ENCODE assay signal across 17 cellular contexts in genomic region chr12:109591041-109591440, GRCh38. TPM values are rescaled to one million over a fixed set of nuclear protein-coding genes. Genes with fewer than 3 reads are reported as not detected.
DNase-seq lines count a peak whose midpoint lies in the region; ATAC-seq and TF ChIP-seq lines count a peak whose summit lies in the region.
"Had no signal": no experiment of that assay in that cellular context is flagged by ENCODE, and none has a peak within 500 bp of the region (broad histone marks: within the 10 kb centered on the region; RNA-seq: fewer than 3 reads in every experiment).

No MANE protein-coding gene starts in this region.

- H3K4me3 Mint-ChIP-seq in naive thymus-derived CD4-positive, alpha-beta T cell = no peak overlapping the region
- H3K4me3 Mint-ChIP-seq: CD8-positive, alpha-beta T cell; GM23338 had no signal

- H3K36me3 ChIP-seq in BE2C = no peaks in the 10 kb centered on the region; the same call in none of the 2 replicates
- H3K36me3 ChIP-seq in WERI-Rb-1 = peaks cover 85% of the 10 kb centered on the region
- peaks cover 3% of the 10 kb centered on the region for H3K36me3 ChIP-seq in osteoblast (ENCODE audit: insufficient read depth, low read length)
- H3K36me3 ChIP-seq in naive thymus-derived CD4-positive, alpha-beta T cell (ENCODE audit: control insufficient read depth in 2 of 3, insufficient read depth in 3 of 3, low read length in 3 of 3) = peaks cover 0 to 56% (median 7%) of the 10 kb centered on the region in 3 experiments

- H3K79me2 ChIP-seq in osteoblast (ENCODE audit: insufficient read depth, low read length) = no peaks in the 10 kb centered on the region

- H3K9me3 ChIP-seq in BE2C (no peaks in the 10 kb centered on the region), WERI-Rb-1 (ENCODE audit: severe bottlenecking) (no peaks in the 10 kb centered on the region), osteoblast (ENCODE audit: low read depth, low read length) (no peaks in the 10 kb centered on the region)
- H3K9me3 ChIP-seq in naive thymus-derived CD4-positive, alpha-beta T cell (ENCODE audit: control insufficient read depth in 2 of 3, low read length in 3 of 3) = no peaks in the 10 kb centered on the region
- H3K9me3 ChIP-seq: BLaER1 treated with 17β-estradiol and CSF1 and Interleukin-3, amounts not matched to agents 10 nM and 100 nM had no signal

- H3K27me3 ChIP-seq in BE2C (no peaks in the 10 kb centered on the region), WERI-Rb-1 (ENCODE audit: insufficient read depth, low read depth, severe bottlenecking) (no peaks in the 10 kb centered on the region), osteoblast (ENCODE audit: insufficient read depth, low read length) (no peaks in the 10 kb centered on the region)
- H3K27me3 ChIP-seq in naive thymus-derived CD4-positive, alpha-beta T cell (ENCODE audit: control insufficient read depth in 2 of 2, insufficient read depth in 2 of 2, low read length in 2 of 2) = no peaks in the 10 kb centered on the region
- H3K27me3 ChIP-seq: BLaER1 treated with 17β-estradiol and CSF1 and Interleukin-3, amounts not matched to agents 10 nM and 100 nM had no signal

- H3K27ac ChIP-seq in RWPE1 = peak overlapping the region; percentile 7; the same call in 1 of the 2 replicates
- peak overlapping the region; percentile 95 for H3K27ac ChIP-seq in WERI-Rb-1
- no peak overlapping the region for H3K27ac ChIP-seq in osteoblast (ENCODE audit: low read depth, low read length)
- H3K27ac ChIP-seq in naive thymus-derived CD4-positive, alpha-beta T cell (ENCODE audit: low read depth, low read length) = no peak overlapping the region
- H3K27ac ChIP-seq: BLaER1 treated with 17β-estradiol and CSF1 and Interleukin-3, amounts not matched to agents 10 nM and 100 nM had no signal

- H3K4me1 ChIP-seq in BE2C (peaks cover 9% of the 10 kb centered on the region), osteoblast (ENCODE audit: insufficient read depth, low read length) (no peaks in the 10 kb centered on the region)
- peaks cover 5% of the 10 kb centered on the region in 2 donors for H3K4me1 ChIP-seq in naive thymus-derived CD4-positive, alpha-beta T cell (ENCODE audit: control insufficient read depth in 2 of 2, insufficient read depth in 2 of 2, low read length in 2 of 2)

- H3K27me3 Mint-ChIP-seq in naive thymus-derived CD4-positive, alpha-beta T cell = no peaks in the 10 kb centered on the region

- no peak for TF ChIP-seq CTCF in BE2C (IDR thresholded peaks at IDR 0.05; ENCODE audit: low read depth, low read length)
- no peak for TF ChIP-seq CTCF in RWPE1 (conservative IDR thresholded peaks at IDR 0.05; ENCODE audit: low read depth)
- no peak for TF ChIP-seq CTCF in WERI-Rb-1 (IDR thresholded peaks at IDR 0.05; ENCODE audit: low read depth, low read length)
- no peak for TF ChIP-seq CTCF in osteoblast (IDR thresholded peaks at IDR 0.05; ENCODE audit: extremely low read depth, low read depth, low read length)

- CTCF ChIA-PET in RWPE1 (lab: Yijun Ruan, JAX) = interaction anchor here (1.0 to 1.4 kb wide), 2 partner anchors 8 to 254 kb away, joined by 3 read pairs; no protein-coding TSS in a partner anchor
- CTCF ChIA-PET in naive thymus-derived CD4-positive, alpha-beta T cell (lab: Charles Lee) = no interaction called here

- H3K9me3 Mint-ChIP-seq in naive thymus-derived CD4-positive, alpha-beta T cell = no peaks in the 10 kb centered on the region
- H3K9me3 Mint-ChIP-seq: CD8-positive, alpha-beta T cell; GM23338 had no signal

- peaks cover 8 to 22% (median 17%) of the 10 kb centered on the region in 7 donors for H3K4me1 Mint-ChIP-seq in naive thymus-derived CD4-positive, alpha-beta T cell
- H3K4me1 Mint-ChIP-seq: GM23338 had no signal

- H3K4me3 ChIP-seq in BE2C (ENCODE audit: low read depth, low read length) (no peak overlapping the region), WERI-Rb-1 (ENCODE audit: low read depth, low read length) (no peak overlapping the region), osteoblast (ENCODE audit: insufficient read depth, low read length) (no peak overlapping the region)
- no peak overlapping the region for H3K4me3 ChIP-seq in naive thymus-derived CD4-positive, alpha-beta T cell (ENCODE audit: low read length)
- H3K4me3 ChIP-seq: BLaER1 treated with 17β-estradiol and CSF1 and Interleukin-3, amounts not matched to agents 10 nM and 100 nM; GM23338 had no signal

- no peaks in the 10 kb centered on the region for H4K20me1 ChIP-seq in osteoblast (ENCODE audit: insufficient read depth, low read length)

- no peak overlapping the region for H2AFZ ChIP-seq in osteoblast (ENCODE audit: low read length)
- H2AFZ ChIP-seq: GM23338 had no signal

- DNase-seq in BE2C = peak; percentile 57
- DNase-seq in RWPE1 (ENCODE audit: low spot score) = no peak
- no peak for DNase-seq in WERI-Rb-1
- peak; percentile 30 for DNase-seq in osteoblast (ENCODE audit: insufficient read length, low spot score, missing footprints)
- DNase-seq in pons (ENCODE audit: low spot score) = no peak
- DNase-seq in KG1 (lab: John Stamatoyannopoulos, UW) = no peak
- no peak for DNase-seq in HK-2 (ENCODE audit: unreplicated experiment)
- DNase-seq in naive thymus-derived CD4-positive, alpha-beta T cell = no peak
- DNase-seq: 8988T; CD8-positive, alpha-beta T cell; COR-L47; DMS 273 treated with DMSO at 0.1 percent for 48 hours; DMS53; HCEC 1CT; IMR-90 had no signal

- intact Hi-C loops in naive thymus-derived CD4-positive, alpha-beta T cell (cut with micrococcal nuclease) = no loop called here

- ATAC-seq in naive thymus-derived CD4-positive, alpha-beta T cell = no peak
- ATAC-seq: CD8-positive, alpha-beta T cell; GM23338 had no signal

- peak overlapping the region in 1 of 9 donors; percentile 77 for H3K27ac Mint-ChIP-seq in naive thymus-derived CD4-positive, alpha-beta T cell
- H3K27ac Mint-ChIP-seq: CD8-positive, alpha-beta T cell; GM23338 had no signal

- POLR2A ChIA-PET in RWPE1 (lab: Yijun Ruan, JAX; ENCODE audit: low non-redundant PET) = no interaction called here
- POLR2A ChIA-PET in naive thymus-derived CD4-positive, alpha-beta T cell (lab: Charles Lee) = no interaction called here

- H3K36me3 Mint-ChIP-seq in naive thymus-derived CD4-positive, alpha-beta T cell = peaks cover 0 to 31% (median 4%) of the 10 kb centered on the region in 5 donors

- no peak overlapping the region for H3K4me2 ChIP-seq in osteoblast (ENCODE audit: insufficient read depth, low read length)
- H3K4me2 ChIP-seq: BLaER1 treated with 17β-estradiol and CSF1 and Interleukin-3, amounts not matched to agents 10 nM and 100 nM; GM23338 had no signal

RNA-seq across cellular contexts. Expression of gene MVK, which starts 17.4 kb away (rescaled TPM):
- 38.3 TPM for polyA plus RNA-seq in BE2C (2012; ENCODE audit: insufficient read depth, insufficient read length, low read depth)
- 31.1 and 31.2 TPM in 2 replicates for total RNA-seq in osteoblast
- total RNA-seq in naive thymus-derived CD4-positive, alpha-beta T cell = 10 to 100 TPM; 10.0 to 14.8 (median 11.7) TPM
- polyA plus RNA-seq in naive thymus-derived CD4-positive, alpha-beta T cell = 1 to 10 TPM; 1.7 to 3.4 TPM

RNA-seq across cellular contexts. Expression of gene MMAB, which starts 17.7 kb away (rescaled TPM):
- 29.5 TPM for polyA plus RNA-seq in BE2C (2012; ENCODE audit: insufficient read depth, insufficient read length, low read depth)
- total RNA-seq in osteoblast = 34.4 and 35.7 TPM in 2 replicates
- total RNA-seq in naive thymus-derived CD4-positive, alpha-beta T cell = 10 to 100 TPM; 13.5 to 24.7 (median 20.1) TPM
- polyA plus RNA-seq in naive thymus-derived CD4-positive, alpha-beta T cell = 10 to 100 TPM; 26.6 to 43.3 TPM

Comparison
In these comparisons a context has a peak if more than half of its experiments do, and no peak if none do; other contexts are left out.
1. DNase-seq: peak in BE2C (single experiment) and osteoblast (single experiment); none in RWPE1 (single experiment), WERI-Rb-1 (single experiment), pons (single experiment), KG1 (single experiment), HK-2 (single experiment) and naive thymus-derived CD4-positive, alpha-beta T cell (0 of 9).
2. H3K27ac ChIP-seq: peak in RWPE1 (single experiment) and WERI-Rb-1 (single experiment); none in osteoblast (single experiment) and naive thymus-derived CD4-positive, alpha-beta T cell (single experiment).